Comparison of ENCODE assay signal across 15 cellular contexts in the genomic region with DNA sequence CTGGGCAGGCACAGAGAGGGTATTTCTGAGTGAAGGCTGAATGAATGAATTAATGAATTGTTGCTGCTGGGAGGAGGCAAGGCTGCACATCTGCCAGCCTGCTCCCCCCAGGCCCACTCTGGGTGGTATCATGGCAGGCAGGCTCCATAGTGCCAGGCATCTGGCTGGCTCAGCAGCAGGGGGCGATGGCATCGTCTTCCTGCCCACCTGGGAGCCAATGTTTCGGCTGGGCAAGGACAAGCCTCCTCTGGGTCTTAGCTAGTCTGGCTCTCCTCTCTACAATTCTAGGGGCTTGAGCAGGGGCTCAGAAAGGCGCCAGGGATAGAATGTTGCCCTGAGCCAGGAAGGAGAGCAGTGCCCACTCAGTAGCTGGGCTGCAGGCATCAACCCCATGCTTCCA. TPM values are rescaled to one million over a fixed set of nuclear protein-coding genes. Genes with fewer than 3 reads are reported as not detected.
DNase-seq lines count a peak whose midpoint lies in the region; ATAC-seq and TF ChIP-seq lines count a peak whose summit lies in the region.
"Had no signal": no experiment of that assay in that cellular context is flagged by ENCODE, and none has a peak within 500 bp of the region (broad histone marks: within the 10 kb centered on the region; RNA-seq: fewer than 3 reads in every experiment).

No MANE protein-coding gene starts in this region.

- no peaks in the 10 kb centered on the region for H3K79me2 ChIP-seq in trophoblast cell (ENCODE audit: control insufficient read depth, insufficient read depth, low read length, poor library complexity)

- H3K4me2 ChIP-seq in neuronal stem cell (ENCODE audit: insufficient read depth, low read length, poor library complexity, severe bottlenecking) (no peak overlapping the region), trophoblast cell (ENCODE audit: low read length) (no peak overlapping the region)
- H3K4me2 ChIP-seq: A549, smooth muscle cell had no signal

- H2BK12ac ChIP-seq in neuronal stem cell (ENCODE audit: low read length), result no peak overlapping the region
- no peak overlapping the region for H2BK12ac ChIP-seq in trophoblast cell (ENCODE audit: low read length)

- peak overlapping the region; percentile 88 for H3K27ac Mint-ChIP-seq in activated CD4-positive, alpha-beta T cell treated with anti-CD3 and anti-CD28 coated beads, Interleukin-2, amount 10 ng/mL, durations not matched to agents 24 days and 14 days
- no peak overlapping the region for H3K27ac Mint-ChIP-seq in HFFc6
- H3K27ac Mint-ChIP-seq in activated T-helper 2 cell treated with anti-CD3 and anti-CD28 coated beads, Interferon-gamma antibody, Interleukin-2, Interleukin-4, amounts not matched to agents 10 μg/mL and 5 μg/mL and 100 μg/mL, durations not matched to agents 14 hours and 24 hours and 36 hours, result peak overlapping the region; percentile 76

- H4K12ac ChIP-seq in trophoblast cell (ENCODE audit: low read depth, low read length), result no peak overlapping the region

- no peak overlapping the region for H3K4ac ChIP-seq in neuronal stem cell (ENCODE audit: low read length)
- no peak overlapping the region for H3K4ac ChIP-seq in trophoblast cell (ENCODE audit: low read depth, low read length)

- H3K23ac ChIP-seq in neuronal stem cell (ENCODE audit: low read depth, low read length, poor library complexity), result peak overlapping the region; percentile 55
- H3K23ac ChIP-seq in trophoblast cell (ENCODE audit: low read length), result no peak overlapping the region

- ATAC-seq in left lung, result no peak

- intact Hi-C loops in activated CD4-positive, alpha-beta T cell treated with anti-CD3 and anti-CD28 coated beads, Interleukin-2, amount 10 ng/mL, durations not matched to agents 24 days and 14 days (cut with micrococcal nuclease), result loop anchor here (10.0 kb wide), 1 partner anchor 228 kb away; the partner anchor contains the start of genes NISCH and TNNC1
- intact Hi-C loops in activated T-helper 2 cell treated with anti-CD3 and anti-CD28 coated beads, Interferon-gamma antibody, Interleukin-2, Interleukin-4, amounts not matched to agents 10 μg/mL and 5 μg/mL and 100 μg/mL, durations not matched to agents 14 hours and 24 hours and 36 hours (cut with micrococcal nuclease), result no loop called here
- intact Hi-C loops in left lung (cut with DNase I), result loop anchor here in 1 of 2 donors (10.0 kb wide), 1 partner anchor 118 kb away; no protein-coding TSS in a partner anchor

- H3K27me3 Mint-ChIP-seq in activated CD4-positive, alpha-beta T cell treated with anti-CD3 and anti-CD28 coated beads, Interleukin-2, amount 10 ng/mL, durations not matched to agents 24 days and 14 days, result no peaks in the 10 kb centered on the region
- peaks cover 4% of the 10 kb centered on the region for H3K27me3 Mint-ChIP-seq in HFFc6 (ENCODE audit: insufficient read depth)
- H3K27me3 Mint-ChIP-seq in activated T-helper 2 cell treated with anti-CD3 and anti-CD28 coated beads, Interferon-gamma antibody, Interleukin-2, Interleukin-4, amounts not matched to agents 10 μg/mL and 5 μg/mL and 100 μg/mL, durations not matched to agents 14 hours and 24 hours and 36 hours (ENCODE audit: low read depth), result no peaks in the 10 kb centered on the region

- TF ChIP-seq CTCF in HFFc6 (IDR thresholded peaks at IDR 0.05), result 0 out of 2 replicates have a peak, but pooled peaks have one; percentile 18
- TF ChIP-seq CTCF in left lung (IDR thresholded peaks at IDR 0.05), result no peak

- H4K91ac ChIP-seq in neuronal stem cell (ENCODE audit: low read depth, low read length, poor library complexity) (no peak overlapping the region), trophoblast cell (ENCODE audit: low read depth, low read length) (no peak overlapping the region)

- peaks cover 48% of the 10 kb centered on the region for H3K4me1 Mint-ChIP-seq in activated CD4-positive, alpha-beta T cell treated with anti-CD3 and anti-CD28 coated beads, Interleukin-2, amount 10 ng/mL, durations not matched to agents 24 days and 14 days
- H3K4me1 Mint-ChIP-seq in HFFc6 (ENCODE audit: low read depth), result no peaks in the 10 kb centered on the region
- peaks cover 35% of the 10 kb centered on the region for H3K4me1 Mint-ChIP-seq in activated T-helper 2 cell treated with anti-CD3 and anti-CD28 coated beads, Interferon-gamma antibody, Interleukin-2, Interleukin-4, amounts not matched to agents 10 μg/mL and 5 μg/mL and 100 μg/mL, durations not matched to agents 14 hours and 24 hours and 36 hours (ENCODE audit: low read depth)

- H3K9ac ChIP-seq in neuronal stem cell (ENCODE audit: low read depth, low read length, poor library complexity), result no peak overlapping the region
- H3K9ac ChIP-seq in trophoblast cell (ENCODE audit: low read length), result no peak overlapping the region

- H2AFZ ChIP-seq in neuronal stem cell (ENCODE audit: low read length), result no peak overlapping the region
- no peak overlapping the region for H2AFZ ChIP-seq in trophoblast cell (ENCODE audit: insufficient read depth, low read length, poor library complexity)

- DNase-seq in activated CD4-positive, alpha-beta T cell treated with anti-CD3 and anti-CD28 coated beads, Interleukin-2, amount 10 ng/mL, durations not matched to agents 24 days and 14 days, result no peak
- DNase-seq in activated CD4-positive, alpha-beta T cell treated with anti-CD3 and anti-CD28 coated beads, Interleukin-2, amount 50 U/mL, for 48 hours, result no peak
- DNase-seq in HFFc6 (no peak), neuronal stem cell (ENCODE audit: low spot score) (no peak), amygdala (lab: John Stamatoyannopoulos, UW) (no peak), trophoblast cell (no peak), left lung (no peak)
- DNase-seq in activated T-helper 2 cell treated with anti-CD3 and anti-CD28 coated beads, Interferon-gamma antibody, Interleukin-2, Interleukin-4, amounts not matched to agents 10 μg/mL and 5 μg/mL and 100 μg/mL, durations not matched to agents 14 hours and 24 hours and 36 hours (ENCODE audit: low spot score), result no peak
- DNase-seq: cortex of kidney, NCI-H1436, NCI-H526 treated with DMSO at 0.1 percent for 48 hours had no signal

- no peak overlapping the region for H3K27ac ChIP-seq in neuronal stem cell (replicated peaks; ENCODE audit: low read length)
- H3K27ac ChIP-seq in trophoblast cell (ENCODE audit: low read depth, low read length), result no peak overlapping the region
- H3K27ac ChIP-seq in left lung, result no peak overlapping the region
- H3K27ac ChIP-seq: A549 had no signal

- H2BK5ac ChIP-seq in neuronal stem cell (ENCODE audit: low read length), result peak overlapping the region; percentile 77
- no peak overlapping the region for H2BK5ac ChIP-seq in trophoblast cell (ENCODE audit: low read depth, low read length, poor library complexity)

- H3K18ac ChIP-seq in neuronal stem cell (ENCODE audit: low read length) (peak overlapping the region; percentile 38), trophoblast cell (ENCODE audit: low read length) (no peak overlapping the region)

- H3K79me1 ChIP-seq in neuronal stem cell (ENCODE audit: low read depth, low read length) (peaks cover 2% of the 10 kb centered on the region), trophoblast cell (ENCODE audit: low read length) (no peaks in the 10 kb centered on the region)

- H3K4me3 Mint-ChIP-seq in activated CD4-positive, alpha-beta T cell treated with anti-CD3 and anti-CD28 coated beads, Interleukin-2, amount 10 ng/mL, durations not matched to agents 24 days and 14 days, result no peak overlapping the region
- H3K4me3 Mint-ChIP-seq in HFFc6, result no peak overlapping the region
- no peak overlapping the region for H3K4me3 Mint-ChIP-seq in activated T-helper 2 cell treated with anti-CD3 and anti-CD28 coated beads, Interferon-gamma antibody, Interleukin-2, Interleukin-4, amounts not matched to agents 10 μg/mL and 5 μg/mL and 100 μg/mL, durations not matched to agents 14 hours and 24 hours and 36 hours (ENCODE audit: low read depth)

- H3K14ac ChIP-seq in neuronal stem cell (ENCODE audit: low read length) (no peak overlapping the region), trophoblast cell (ENCODE audit: low read length) (no peak overlapping the region)

- peaks cover 28% of the 10 kb centered on the region for H3K36me3 Mint-ChIP-seq in activated CD4-positive, alpha-beta T cell treated with anti-CD3 and anti-CD28 coated beads, Interleukin-2, amount 10 ng/mL, durations not matched to agents 24 days and 14 days (ENCODE audit: low read depth)
- peaks cover 6% of the 10 kb centered on the region; the same call in 1 of the 2 replicates for H3K36me3 Mint-ChIP-seq in HFFc6 (ENCODE audit: low read depth)
- peaks cover 34% of the 10 kb centered on the region for H3K36me3 Mint-ChIP-seq in activated T-helper 2 cell treated with anti-CD3 and anti-CD28 coated beads, Interferon-gamma antibody, Interleukin-2, Interleukin-4, amounts not matched to agents 10 μg/mL and 5 μg/mL and 100 μg/mL, durations not matched to agents 14 hours and 24 hours and 36 hours (ENCODE audit: low read depth)

- no peaks in the 10 kb centered on the region for H3K9me3 ChIP-seq in neuronal stem cell (replicated peaks in 1 of 2; ENCODE audit: control insufficient read depth in 2 of 2, insufficient read depth in 1 of 2, low read depth in 1 of 2, low read length in 2 of 2)
- H3K9me3 ChIP-seq in trophoblast cell (ENCODE audit: insufficient read depth, low read depth, low read length), result no peaks in the 10 kb centered on the region
- no peaks in the 10 kb centered on the region for H3K9me3 ChIP-seq in left lung
- H3K9me3 ChIP-seq: A549 had no signal

- H2AK5ac ChIP-seq in neuronal stem cell (ENCODE audit: low read depth, low read length), result no peak overlapping the region
- no peak overlapping the region for H2AK5ac ChIP-seq in trophoblast cell (ENCODE audit: low read length)

- no peaks in the 10 kb centered on the region for H3K4me1 ChIP-seq in neuronal stem cell (ENCODE audit: control insufficient read depth in 2 of 2, insufficient read depth in 1 of 2, low read depth in 1 of 2, low read length in 2 of 2)
- H3K4me1 ChIP-seq in trophoblast cell (ENCODE audit: control insufficient read depth in 1 of 2, insufficient read depth in 2 of 2, low read length in 2 of 2), result no peaks in the 10 kb centered on the region
- H3K4me1 ChIP-seq in left lung, result peaks cover 0 to 30% of the 10 kb centered on the region in 2 donors
- H3K4me1 ChIP-seq: A549 had no signal

- H2BK120ac ChIP-seq in neuronal stem cell (ENCODE audit: low read depth, low read length) (no peak overlapping the region), trophoblast cell (ENCODE audit: insufficient read depth, low read length, poor library complexity) (no peak overlapping the region)

- H3K9me3 Mint-ChIP-seq in activated CD4-positive, alpha-beta T cell treated with anti-CD3 and anti-CD28 coated beads, Interleukin-2, amount 10 ng/mL, durations not matched to agents 24 days and 14 days, result no peaks in the 10 kb centered on the region
- H3K9me3 Mint-ChIP-seq in HFFc6, result no peaks in the 10 kb centered on the region
- H3K9me3 Mint-ChIP-seq in activated T-helper 2 cell treated with anti-CD3 and anti-CD28 coated beads, Interferon-gamma antibody, Interleukin-2, Interleukin-4, amounts not matched to agents 10 μg/mL and 5 μg/mL and 100 μg/mL, durations not matched to agents 14 hours and 24 hours and 36 hours, result no peaks in the 10 kb centered on the region

- no CpG with 5 or more reads among the region's 4 CpGs for WGBS in neuronal stem cell (ENCODE audit: extremely low coverage in 2 of 2, insufficient read length in 2 of 2, insufficient replicate concordance in 1 of 2), 2 donors
- no CpG with 5 or more reads among the region's 4 CpGs for WGBS in trophoblast cell (ENCODE audit: extremely low coverage, insufficient coverage, insufficient read length)

- peak overlapping the region; percentile 82 for H4K8ac ChIP-seq in neuronal stem cell (ENCODE audit: low read depth, low read length)
- no peak overlapping the region for H4K8ac ChIP-seq in trophoblast cell (ENCODE audit: low read depth, low read length)

- H2BK15ac ChIP-seq in neuronal stem cell (ENCODE audit: low read length), result no peak overlapping the region

- H3K4me3 ChIP-seq in neuronal stem cell (ENCODE audit: low read length in 2 of 2) (no peak overlapping the region), trophoblast cell (ENCODE audit: low read depth, low read length) (no peak overlapping the region), left lung (no peak overlapping the region)
- H3K4me3 ChIP-seq: A549, smooth muscle cell had no signal

- H3K36me3 ChIP-seq in neuronal stem cell (replicated peaks in 1 of 2; ENCODE audit: control insufficient read depth in 2 of 2, insufficient read depth in 2 of 2, low read length in 2 of 2), result peaks cover 9 to 31% of the 10 kb centered on the region in 2 donors
- H3K36me3 ChIP-seq in trophoblast cell (ENCODE audit: control insufficient read depth in 1 of 2, insufficient read depth in 2 of 2, low read length in 2 of 2), result peaks cover 32 to 35% of the 10 kb centered on the region in 2 experiments
- H3K36me3 ChIP-seq in left lung, result peaks cover 0 to 63% of the 10 kb centered on the region in 2 donors

- H3K27me3 ChIP-seq in neuronal stem cell (ENCODE audit: control insufficient read depth in 3 of 3, insufficient read depth in 3 of 3, low read depth in 1 of 3, low read length in 3 of 3), result no peaks in the 10 kb centered on the region
- H3K27me3 ChIP-seq in trophoblast cell (ENCODE audit: insufficient read depth, low read length), result no peaks in the 10 kb centered on the region
- H3K27me3 ChIP-seq in left lung, result no peaks in the 10 kb centered on the region

RNA-seq across cellular contexts. Expression of gene TLR9, which starts 1.7 kb away (rescaled TPM):
- total RNA-seq in activated CD4-positive, alpha-beta T cell treated with anti-CD3 and anti-CD28 coated beads, Interleukin-2, amount 10 ng/mL, durations not matched to agents 24 days and 14 days, result 0.17 and 0.42 TPM in 2 replicates
- not detected for total RNA-seq in HFFc6 (2021; fragmentation: NEBNext Ultra II Directional; extraction: Animal tissue kit (Norgen Biotek cat#: 25700))
- 0.32 and 0.50 TPM in 2 replicates for total RNA-seq in activated T-helper 2 cell treated with anti-CD3 and anti-CD28 coated beads, Interferon-gamma antibody, Interleukin-2, Interleukin-4, amounts not matched to agents 10 μg/mL and 5 μg/mL and 100 μg/mL, durations not matched to agents 14 hours and 24 hours and 36 hours
- polyA plus RNA-seq in neuronal stem cell (2013, experiment 1 of 2), result 0.04 TPM
- polyA plus RNA-seq in neuronal stem cell (2013, experiment 2 of 2), result 0.10 TPM
- polyA plus RNA-seq in trophoblast cell (2013), result 0.04 and 0.10 TPM in 2 replicates
- 1 to 10 TPM in 1 of 2 donors, not detected in 1; 1.5 TPM for total RNA-seq in left lung
- total RNA-seq: liver had no signal
- polyA plus RNA-seq: fibroblast of lung, smooth muscle cell had no signal

RNA-seq across cellular contexts. Expression of gene TWF2, which starts 11.8 kb away (rescaled TPM):
- total RNA-seq in activated CD4-positive, alpha-beta T cell treated with anti-CD3 and anti-CD28 coated beads, Interleukin-2, amount 10 ng/mL, durations not matched to agents 24 days and 14 days, result 80.3 and 87.0 TPM in 2 replicates
- 10 to 100 TPM; 73.9 to 83.0 (median 80.7) TPM for total RNA-seq in HFFc6 (2021; fragmentation: NEBNext Ultra II Directional; extraction: Animal tissue kit (Norgen Biotek cat#: 25700))
- total RNA-seq in activated T-helper 2 cell treated with anti-CD3 and anti-CD28 coated beads, Interferon-gamma antibody, Interleukin-2, Interleukin-4, amounts not matched to agents 10 μg/mL and 5 μg/mL and 100 μg/mL, durations not matched to agents 14 hours and 24 hours and 36 hours, result 89.7 and 91.1 TPM in 2 replicates
- 21.7 TPM for polyA plus RNA-seq in neuronal stem cell (2013, experiment 1 of 2)
- 20.9 TPM for polyA plus RNA-seq in neuronal stem cell (2013, experiment 2 of 2)
- 39.5 and 39.9 TPM in 2 replicates for polyA plus RNA-seq in trophoblast cell (2013)
- total RNA-seq in left lung, result 10 to 100 TPM; 47.7 to 77.5 TPM

RNA-seq across cellular contexts. Expression of gene PPM1M, which starts 18.4 kb away (rescaled TPM):
- total RNA-seq in activated CD4-positive, alpha-beta T cell treated with anti-CD3 and anti-CD28 coated beads, Interleukin-2, amount 10 ng/mL, durations not matched to agents 24 days and 14 days, result 48.3 and 49.2 TPM in 2 replicates
- 10 to 100 TPM; 20.8 to 23.4 (median 20.9) TPM for total RNA-seq in HFFc6 (2021; fragmentation: NEBNext Ultra II Directional; extraction: Animal tissue kit (Norgen Biotek cat#: 25700))
- total RNA-seq in activated T-helper 2 cell treated with anti-CD3 and anti-CD28 coated beads, Interferon-gamma antibody, Interleukin-2, Interleukin-4, amounts not matched to agents 10 μg/mL and 5 μg/mL and 100 μg/mL, durations not matched to agents 14 hours and 24 hours and 36 hours, result 44.7 and 46.4 TPM in 2 replicates
- 3.5 TPM for polyA plus RNA-seq in neuronal stem cell (2013, experiment 1 of 2)
- polyA plus RNA-seq in neuronal stem cell (2013, experiment 2 of 2), result 3.7 TPM
- polyA plus RNA-seq in trophoblast cell (2013), result 3.0 and 3.5 TPM in 2 replicates
- total RNA-seq in left lung, result 10 to 100 TPM; 33.1 to 48.3 TPM

RNA-seq across cellular contexts. Expression of gene ALAS1, which starts 29.2 kb away (rescaled TPM):
- 115 and 118 TPM in 2 replicates for total RNA-seq in activated CD4-positive, alpha-beta T cell treated with anti-CD3 and anti-CD28 coated beads, Interleukin-2, amount 10 ng/mL, durations not matched to agents 24 days and 14 days
- total RNA-seq in HFFc6 (2021; fragmentation: NEBNext Ultra II Directional; extraction: Animal tissue kit (Norgen Biotek cat#: 25700)), result 10 to 100 TPM; 31.5 to 39.1 (median 35.1) TPM
- 117 and 123 TPM in 2 replicates for total RNA-seq in activated T-helper 2 cell treated with anti-CD3 and anti-CD28 coated beads, Interferon-gamma antibody, Interleukin-2, Interleukin-4, amounts not matched to agents 10 μg/mL and 5 μg/mL and 100 μg/mL, durations not matched to agents 14 hours and 24 hours and 36 hours
- polyA plus RNA-seq in neuronal stem cell (2013, experiment 1 of 2), result 37.3 TPM
- 36.5 TPM for polyA plus RNA-seq in neuronal stem cell (2013, experiment 2 of 2)
- polyA plus RNA-seq in trophoblast cell (2013), result 117 and 125 TPM in 2 replicates
- 10 to 100 TPM; 66.7 to 70.1 TPM for total RNA-seq in left lung

RNA-seq across cellular contexts. Expression of gene WDR82, which starts 51.3 kb away (rescaled TPM):
- total RNA-seq in activated CD4-positive, alpha-beta T cell treated with anti-CD3 and anti-CD28 coated beads, Interleukin-2, amount 10 ng/mL, durations not matched to agents 24 days and 14 days, result 104 and 106 TPM in 2 replicates
- 10 to 100 TPM; 55.2 to 62.0 (median 58.6) TPM for total RNA-seq in HFFc6 (2021; fragmentation: NEBNext Ultra II Directional; extraction: Animal tissue kit (Norgen Biotek cat#: 25700))
- 101 and 103 TPM in 2 replicates for total RNA-seq in activated T-helper 2 cell treated with anti-CD3 and anti-CD28 coated beads, Interferon-gamma antibody, Interleukin-2, Interleukin-4, amounts not matched to agents 10 μg/mL and 5 μg/mL and 100 μg/mL, durations not matched to agents 14 hours and 24 hours and 36 hours
- 37.2 TPM for polyA plus RNA-seq in neuronal stem cell (2013, experiment 1 of 2)
- 38.6 TPM for polyA plus RNA-seq in neuronal stem cell (2013, experiment 2 of 2)
- 30.8 and 31.8 TPM in 2 replicates for polyA plus RNA-seq in trophoblast cell (2013)
- 10 to 100 TPM; 60.2 to 67.9 TPM for total RNA-seq in left lung
